Comparison of ENCODE assay signal across 27 cellular contexts in genomic region chr4:23822181-23822580, GRCh38.
A peak's percentile ranks its signal among the peaks of the same experiment; 100 is the strongest.
DNase-seq lines count a peak whose midpoint lies in the region; ATAC-seq and TF ChIP-seq lines count a peak whose summit lies in the region.
"Had no signal": no experiment of that assay in that cellular context is flagged by ENCODE, and none has a peak within 500 bp of the region (broad histone marks: within the 10 kb centered on the region; RNA-seq: fewer than 3 reads in every experiment).

No MANE protein-coding gene starts in this region.

- H3K9me3 ChIP-seq in mesodermal cell (ENCODE audit: control insufficient read depth, low read length) (no peaks in the 10 kb centered on the region), adrenal gland (replicated peaks in 1 of 3) (no peaks in the 10 kb centered on the region)
- H3K9me3 ChIP-seq: BLaER1 treated with 17β-estradiol and CSF1 and Interleukin-3, amounts not matched to agents 10 nM and 100 nM; SK-N-SH; upper lobe of left lung had no signal

- no peak overlapping the region for H3K4me2 ChIP-seq in GM23338
- H3K4me2 ChIP-seq: BLaER1 treated with 17β-estradiol and CSF1 and Interleukin-3, amounts not matched to agents 10 nM and 100 nM; SK-N-SH had no signal

- no peak for ATAC-seq in GM23338
- ATAC-seq in HG02973 (IDR thresholded peaks at IDR 0.05; ENCODE audit: unreplicated experiment): no peak
- ATAC-seq: activated CD4-positive, CD25-positive, alpha-beta regulatory T cell treated with anti-CD3 and anti-CD28 coated beads, Interleukin-2, amount 50 U/mL, for 24 hours; activated naive CD8-positive, alpha-beta T cell treated with anti-CD3 and anti-CD28 coated beads, Interleukin-2, amount 50 U/mL, for 24 hours; left colon had no signal

- H3K9me2 ChIP-seq in GM23338 (ENCODE audit: insufficient read depth): no peaks in the 10 kb centered on the region
- H3K9me2 ChIP-seq: SK-N-SH had no signal

- H3K27ac Mint-ChIP-seq in GM23338: no peak overlapping the region
- H3K27ac Mint-ChIP-seq: activated naive CD8-positive, alpha-beta T cell treated with anti-CD3 and anti-CD28 coated beads, Interleukin-2, amount 50 U/mL, for 24 hours; immature natural killer cell; nephron; T-helper 1 cell treated with Interleukin-12 subunit alpha and Interleukin-12 subunit beta and Interleukin-4 antibody, amounts not matched to agents 30 μg/mL and 1 μg/mL, for 36 hours had no signal

- H3K4me3 ChIP-seq in GM23338 (no peak overlapping the region), mesodermal cell (ENCODE audit: extremely low read depth, insufficient read depth, low read length, poor library complexity, severe bottlenecking) (no peak overlapping the region), adrenal gland (no peak overlapping the region)
- H3K4me3 ChIP-seq: BLaER1 treated with 17β-estradiol and CSF1 and Interleukin-3, amounts not matched to agents 10 nM and 100 nM; dorsolateral prefrontal cortex; upper lobe of left lung had no signal

- no peak overlapping the region for H3K4me3 Mint-ChIP-seq in GM23338
- H3K4me3 Mint-ChIP-seq: activated naive CD8-positive, alpha-beta T cell treated with anti-CD3 and anti-CD28 coated beads, Interleukin-2, amount 50 U/mL, for 24 hours; immature natural killer cell; nephron; T-helper 1 cell treated with Interleukin-12 subunit alpha and Interleukin-12 subunit beta and Interleukin-4 antibody, amounts not matched to agents 30 μg/mL and 1 μg/mL, for 36 hours had no signal

- H3K4me1 Mint-ChIP-seq in GM23338: peaks cover 20% of the 10 kb centered on the region
- H3K4me1 Mint-ChIP-seq: activated naive CD8-positive, alpha-beta T cell treated with anti-CD3 and anti-CD28 coated beads, Interleukin-2, amount 50 U/mL, for 24 hours; immature natural killer cell had no signal

- H3K36me3 ChIP-seq in GM23338 (ENCODE audit: insufficient read depth) (no peaks in the 10 kb centered on the region), mesodermal cell (ENCODE audit: control insufficient read depth, insufficient read depth, low read length) (no peaks in the 10 kb centered on the region), adrenal gland (replicated peaks in 1 of 2) (no peaks in the 10 kb centered on the region)
- H3K36me3 ChIP-seq: BLaER1 treated with 17β-estradiol and CSF1 and Interleukin-3, amounts not matched to agents 10 nM and 100 nM; upper lobe of left lung had no signal

- H3F3A ChIP-seq in GM23338 (replicated peaks; ENCODE audit: low read depth): no peaks in the 10 kb centered on the region

- H3K36me3 Mint-ChIP-seq in GM23338 (ENCODE audit: low read depth): no peaks in the 10 kb centered on the region

- H3K27ac ChIP-seq in GM23338 (ENCODE audit: low read depth) (no peak overlapping the region), mesodermal cell (ENCODE audit: low read depth, low read length, severe bottlenecking) (peak overlapping the region; percentile 45), adrenal gland (no peak overlapping the region)
- H3K27ac ChIP-seq: BLaER1 treated with 17β-estradiol and CSF1 and Interleukin-3, amounts not matched to agents 10 nM and 100 nM; dorsolateral prefrontal cortex; upper lobe of left lung had no signal

- 75% methylated on average over 1 of the region's 1 CpG; no CpG with 5 or more reads in 1 of the 2 experiments for WGBS in mesodermal cell (ENCODE audit: insufficient coverage in 2 of 2), 2 experiments
- 86 to 94% (median 91%) methylated on average over 1 of the region's 1 CpG for WGBS in adrenal gland, 4 donors

- no peaks in the 10 kb centered on the region for H3K79me2 ChIP-seq in GM23338 (replicated peaks; ENCODE audit: insufficient read depth)

- H2AFZ ChIP-seq in GM23338: no peak overlapping the region

- intact Hi-C loops in adrenal gland (cut with DNase I): no loop called here

- H3K27me3 ChIP-seq in GM23338 (ENCODE audit: insufficient read depth): no peaks in the 10 kb centered on the region
- H3K27me3 ChIP-seq in adrenal gland: no peaks in the 10 kb centered on the region
- H3K27me3 ChIP-seq: BLaER1 treated with 17β-estradiol and CSF1 and Interleukin-3, amounts not matched to agents 10 nM and 100 nM; dorsolateral prefrontal cortex; upper lobe of left lung had no signal

- H3K4me1 ChIP-seq in GM23338 (ENCODE audit: insufficient read depth) (peaks cover 7% of the 10 kb centered on the region; the same call in 1 of the 2 replicates), mesodermal cell (ENCODE audit: control insufficient read depth, insufficient read depth, low read length, poor library complexity, severe bottlenecking) (peaks cover 7% of the 10 kb centered on the region), adrenal gland (replicated peaks in 1 of 2) (no peaks in the 10 kb centered on the region)
- H3K4me1 ChIP-seq: BLaER1 treated with 17β-estradiol and CSF1 and Interleukin-3, amounts not matched to agents 10 nM and 100 nM had no signal

- DNase-seq in GM23338 (ENCODE audit: low spot score) (peak; percentile 21), M059J (ENCODE audit: low read depth) (peak; percentile 51), astrocyte of the hippocampus (ENCODE audit: low read depth, low spot score) (peak; percentile 12), adrenal gland (no peak), NCI-H1092 (lab: John Stamatoyannopoulos, UW) (no peak)
- no peak for DNase-seq in stimulated activated CD4-positive, alpha-beta T cell treated with anti-CD3 and anti-CD28 coated beads, Interleukin-2, amount 100 ng/mL, for 24 hours
- DNase-seq: activated CD4-positive, alpha-beta T cell treated with anti-CD3 and anti-CD28 coated beads, Interleukin-2, amount 50 U/mL, for 48 hours; activated naive CD8-positive, alpha-beta T cell treated with anti-CD3 and anti-CD28 coated beads, Interleukin-2, amount 50 U/mL, for 24 hours; activated T-cell treated with anti-CD3 and anti-CD28 coated beads, Interleukin-2, amount 50 U/mL, for 48 hours; cerebellar nuclear complex; DMS79; dorsolateral prefrontal cortex; hippocampal formation; immature natural killer cell; left colon; MV-4-11; NCI-H2171; NCI-H510A treated with DMSO at 0.1 percent for 48 hours; SK-N-SH; stimulated activated naive CD4-positive, alpha-beta T cell; upper lobe of left lung had no signal

- no peaks in the 10 kb centered on the region for H3K9me3 Mint-ChIP-seq in GM23338
- H3K9me3 Mint-ChIP-seq: nephron had no signal

- TF ChIP-seq CTCF in GM23338 (conservative IDR thresholded peaks at IDR 0.05; ENCODE audit: low read depth in 2 of 2) (no peak), adrenal gland (IDR thresholded peaks at IDR 0.05) (no peak)

- H4K20me1 ChIP-seq in GM23338 (replicated peaks; ENCODE audit: insufficient read depth): no peaks in the 10 kb centered on the region
- H4K20me1 ChIP-seq: BLaER1 treated with 17β-estradiol and CSF1 and Interleukin-3, amounts not matched to agents 10 nM and 100 nM had no signal

- H3K27me3 Mint-ChIP-seq in GM23338 (ENCODE audit: insufficient read depth, low read depth, poor library complexity): no peaks in the 10 kb centered on the region
- H3K27me3 Mint-ChIP-seq: activated naive CD8-positive, alpha-beta T cell treated with anti-CD3 and anti-CD28 coated beads, Interleukin-2, amount 50 U/mL, for 24 hours had no signal

- TF ChIP-seq POLR2A in adrenal gland (IDR thresholded peaks at IDR 0.05): no peak

TF ChIP-seq in GM23338, 12 proteins besides CTCF, POLR2A, EP300 and RAD21:
- TF ChIP-seq POLR2AphosphoS5 (IDR thresholded peaks at IDR 0.05; ENCODE audit: low read depth): no peak

Comparison
In these comparisons a context has a peak if more than half of its experiments do, and no peak if none do; other contexts are left out.
1. DNase-seq: peak in GM23338 (single experiment), M059J (single experiment) and astrocyte of the hippocampus (single experiment); none in stimulated activated CD4-positive, alpha-beta T cell treated with anti-CD3 and anti-CD28 coated beads, Interleukin-2, amount 100 ng/mL, for 24 hours (0 of 2), adrenal gland (0 of 7) and NCI-H1092 (single experiment).